In genomic region chr18:23636463-23636862, GRCh38 we compare ENCODE assay signal across 2 cellular contexts.
TF ChIP-seq lines count a peak whose summit lies in the region.
"Not testable (repeated sequence)": the region's sequence is repeated elsewhere in the genome, so short reads cannot be mapped to it uniquely, and the experiment has no call there.

No MANE protein-coding gene starts in this region.

TF ChIP-seq in K562, 482 proteins besides CTCF, POLR2A, EP300 and RAD21:
- peak; percentile 43; the same call in 1 of the 2 replicates for TF ChIP-seq ATF3 (IDR thresholded peaks at IDR 0.05)
- TF ChIP-seq ATF3 (CRISPR knock-in tag; conservative IDR thresholded peaks at IDR 0.05) = not testable (repeated sequence)

TF ChIP-seq in HepG2, 621 proteins besides CTCF, POLR2A, EP300 and RAD21:
- peak; percentile 63; the same call in 1 of the 2 replicates for TF ChIP-seq FOSL1 (CRISPR knock-in tag; IDR thresholded peaks at IDR 0.05; ENCODE audit: borderline replicate concordance)
- 0 out of 2 replicates have a peak, but pooled peaks have one; percentile 6 for TF ChIP-seq RARA (CRISPR knock-in tag; IDR thresholded peaks at IDR 0.05)
- TF ChIP-seq NR2F1 (CRISPR knock-in tag; IDR thresholded peaks at IDR 0.05) = 0 out of 4 replicates have a peak, but pooled peaks of 1 of the 2 experiments have one; percentile 45
- peak; percentile 68; the same call in 1 of the 2 replicates for TF ChIP-seq ZNF121 (CRISPR knock-in tag; IDR thresholded peaks at IDR 0.05)
- TF ChIP-seq FOSL2 (CRISPR knock-in tag; IDR thresholded peaks at IDR 0.05) = peak; percentile 92
- TF ChIP-seq NR2C2 (CRISPR knock-in tag; IDR thresholded peaks at IDR 0.05; ENCODE audit: borderline replicate concordance) = peak; percentile 26; the same call in 1 of the 2 replicates
- peak; percentile 61 for TF ChIP-seq CEBPB (IDR thresholded peaks at IDR 0.05; ENCODE audit: borderline replicate concordance, low read depth, low read length)
- TF ChIP-seq NR2F6 (IDR thresholded peaks at IDR 0.05); SOX13 (CRISPR knock-in tag; conservative IDR thresholded peaks at IDR 0.05 in 1 of 2, IDR thresholded peaks at IDR 0.05 in 1 of 2): not testable (repeated sequence)
- TF ChIP-seq NR2F6 (CRISPR knock-in tag; IDR thresholded peaks at IDR 0.05) = peak; percentile 40; the same call in 1 of the 2 replicates
- TF ChIP-seq JUND (CRISPR knock-in tag; IDR thresholded peaks at IDR 0.05) = peak; percentile 60; the same call in 1 of the 2 replicates
- TF ChIP-seq SOX13 (IDR thresholded peaks at IDR 0.05) = 0 out of 2 replicates have a peak, but pooled peaks have one; percentile 8
- TF ChIP-seq ATF3 (CRISPR knock-in tag; IDR thresholded peaks at IDR 0.05) = peak; percentile 85
